ENCODE assay signal across 11 cellular contexts in the genomic region with DNA sequence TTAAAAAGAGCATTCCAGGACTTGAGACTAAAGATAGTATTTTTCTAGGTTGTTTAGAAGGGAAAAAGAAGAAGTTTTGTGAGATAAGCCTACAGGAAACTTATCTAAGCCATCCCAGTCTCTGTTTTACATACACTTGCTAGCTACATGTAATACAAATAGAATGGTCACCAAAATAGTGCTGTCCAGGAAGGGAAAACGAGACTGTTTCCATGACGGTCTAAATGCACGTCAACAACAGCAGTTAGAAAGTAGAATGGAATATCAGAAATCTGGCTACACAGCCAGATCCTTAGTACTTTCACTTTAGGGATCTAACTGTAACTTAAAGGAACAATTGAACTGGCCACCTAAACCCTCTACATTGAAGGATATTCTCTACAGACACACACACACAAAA.
DNase-seq lines count a peak whose midpoint lies in the region; ATAC-seq, FAIRE-seq and TF ChIP-seq lines count a peak whose summit lies in the region.
"Had no signal": no experiment of that assay in that cellular context is flagged by ENCODE, and none has a peak within 500 bp of the region (broad histone marks: within the 10 kb centered on the region; RNA-seq: fewer than 3 reads in every experiment).

No MANE protein-coding gene starts in this region.

- in situ Hi-C loops in astrocyte of the cerebellum (cut with HindIII; ENCODE audit: low sequenced_read_pairs), result no loop called here

- peak overlapping the region in 2 of 5 donors; percentile 5 to 35 for H3K9ac ChIP-seq in subcutaneous abdominal adipose tissue (ENCODE audit: low read length in 5 of 5)
- H3K9ac ChIP-seq: KMS-11 had no signal

- H3K4me2 ChIP-seq in hepatocyte, result peak overlapping the region; percentile 29
- H3K4me2 ChIP-seq: KMS-11 had no signal

- H4K20me1 ChIP-seq in hepatocyte (ENCODE audit: insufficient read depth, poor library complexity, severe bottlenecking), result no peaks in the 10 kb centered on the region

- peak overlapping the region in 5 of 10 donors; percentile 5 to 52 (median 32) for H3K27ac ChIP-seq in heart right ventricle
- H3K27ac ChIP-seq in hepatocyte, result no peak overlapping the region
- H3K27ac ChIP-seq in subcutaneous abdominal adipose tissue (ENCODE audit: low read depth, low read length), result no peak overlapping the region
- H3K27ac ChIP-seq: KMS-11 had no signal

- H3K9me2 ChIP-seq in hepatocyte (replicated peaks; ENCODE audit: insufficient read depth), result no peaks in the 10 kb centered on the region

- no peak for FAIRE-seq in D721Med (lab: Jason Lieb, UNC)

- H3K9me3 ChIP-seq in heart right ventricle (no peaks in the 10 kb centered on the region), hepatocyte (ENCODE audit: low read depth) (no peaks in the 10 kb centered on the region), subcutaneous abdominal adipose tissue (ENCODE audit: control insufficient read depth in 5 of 5, low read length in 5 of 5) (no peaks in the 10 kb centered on the region)

- H3K27me3 ChIP-seq in heart right ventricle (no peaks in the 10 kb centered on the region), hepatocyte (no peaks in the 10 kb centered on the region), subcutaneous abdominal adipose tissue (ENCODE audit: control insufficient read depth in 5 of 5, insufficient read depth in 4 of 5, low read length in 5 of 5) (no peaks in the 10 kb centered on the region)

- no peak for TF ChIP-seq CTCF in heart right ventricle (IDR thresholded peaks at IDR 0.05)
- TF ChIP-seq CTCF in astrocyte of the cerebellum (IDR thresholded peaks at IDR 0.05; ENCODE audit: low read depth, low read length, missing control alignments), result no peak
- no peak for TF ChIP-seq CTCF in hepatocyte (IDR thresholded peaks at IDR 0.05; ENCODE audit: poor library complexity)
- no peak for TF ChIP-seq CTCF in D721Med (IDR thresholded peaks at IDR 0.05; ENCODE audit: insufficient read depth, missing control alignments)

- no peaks in the 10 kb centered on the region for H3K36me3 ChIP-seq in heart right ventricle
- no peaks in the 10 kb centered on the region for H3K36me3 ChIP-seq in hepatocyte (replicated peaks; ENCODE audit: insufficient read depth, low read depth)
- no peaks in the 10 kb centered on the region for H3K36me3 ChIP-seq in subcutaneous abdominal adipose tissue (ENCODE audit: control insufficient read depth in 5 of 5, insufficient read depth in 5 of 5, low read length in 5 of 5)

- peak in 5 of 8 donors; percentile 49 to 79 (median 63) for ATAC-seq in heart right ventricle
- no peak for ATAC-seq in Right ventricle myocardium superior (ENCODE audit: poor library complexity)

- H3K4me3 ChIP-seq in heart right ventricle, result peak overlapping the region in 7 of 10 donors; percentile 9 to 47 (median 32)
- no peak overlapping the region for H3K4me3 ChIP-seq in astrocyte of the cerebellum (ENCODE audit: low read depth, low read length)
- H3K4me3 ChIP-seq in hepatocyte, result no peak overlapping the region
- H3K4me3 ChIP-seq in subcutaneous abdominal adipose tissue (ENCODE audit: low read depth in 1 of 5, low read length in 5 of 5), result peak overlapping the region; percentile 34 to 67 (median 54)

- 21 to 24% methylated on average over 3 of the region's 3 CpGs for WGBS in heart right ventricle, 2 donors
- 85% methylated on average over 3 of the region's 3 CpGs for WGBS in hepatocyte (ENCODE audit: low lambda C conversion rate, missing lambda C conversion rate)

- H3K79me2 ChIP-seq in hepatocyte, result no peaks in the 10 kb centered on the region

- DNase-seq in heart right ventricle (peak in 1 of 2 donors; percentile 19), Right ventricle myocardium superior (no peak), astrocyte of the cerebellum (ENCODE audit: low read depth) (peak; percentile 27), hepatocyte (ENCODE audit: low spot score) (no peak), D721Med (ENCODE audit: insufficient read length, low spot score) (no peak), activated gamma-delta T cell (lab: John Stamatoyannopoulos, UW) (no peak)
- DNase-seq in activated CD4-positive, alpha-beta T cell treated with anti-CD3 and anti-CD28 coated beads, Interleukin-2, amount 50 U/mL, for 1 hour, result no peak
- DNase-seq: activated T-cell treated with anti-CD3 and anti-CD28 coated beads, Interleukin-2, amount 50 U/mL, for 24 hours; T-helper 9 cell had no signal

- H3K4me1 ChIP-seq in heart right ventricle (peaks cover 0 to 5% (median 0%) of the 10 kb centered on the region in 9 donors), hepatocyte (ENCODE audit: insufficient read depth) (no peaks in the 10 kb centered on the region), subcutaneous abdominal adipose tissue (ENCODE audit: control insufficient read depth in 5 of 5, insufficient read depth in 5 of 5, low read length in 5 of 5) (peaks cover 0 to 14% (median 0%) of the 10 kb centered on the region in 5 donors)

- intact Hi-C loops in heart right ventricle (cut with DNase I), result no loop called here
- intact Hi-C loops in Right ventricle myocardium superior (cut with DNase I), result no loop called here

- no peak overlapping the region for H2AFZ ChIP-seq in hepatocyte

Comparison
In these comparisons a context has a peak if more than half of its experiments do, and no peak if none do; other contexts are left out.
1. H3K4me3 ChIP-seq: peak in heart right ventricle (7 of 10) and subcutaneous abdominal adipose tissue (5 of 5); none in astrocyte of the cerebellum (single experiment) and hepatocyte (single experiment).